In the genomic region with DNA sequence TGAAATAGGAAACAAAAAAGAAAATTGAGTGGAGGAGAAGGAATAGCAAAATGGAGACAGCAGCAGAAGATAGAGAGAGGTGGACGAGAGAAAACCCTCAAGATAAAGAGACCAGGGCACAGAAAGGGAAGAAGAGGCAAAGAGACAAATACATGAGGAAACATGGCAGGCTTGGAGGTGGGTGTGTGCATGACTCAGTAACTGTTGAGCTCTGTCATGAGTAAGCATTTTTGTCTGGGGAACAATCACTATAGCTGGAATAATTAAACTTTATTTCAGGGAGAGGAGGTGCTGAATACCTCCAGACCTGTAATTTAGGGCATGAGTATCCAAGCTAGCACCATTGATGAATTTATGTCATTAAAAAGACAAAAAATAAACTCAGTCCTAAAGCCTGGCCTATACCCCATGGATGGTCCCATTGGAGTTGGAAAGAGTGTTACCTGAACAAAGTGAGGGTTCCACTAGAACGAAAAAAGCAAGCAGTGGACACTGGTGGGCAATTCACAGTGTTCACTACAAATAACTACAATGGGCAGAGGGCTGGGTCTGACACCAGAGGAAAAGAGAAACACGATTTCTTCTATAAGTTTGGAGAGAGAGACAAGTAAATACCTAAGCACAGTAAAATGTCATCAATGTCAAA, we compare ENCODE assay signal across 1 cellular context.
A peak's percentile ranks its signal among the peaks of the same experiment; 100 is the strongest.
TF ChIP-seq lines count a peak whose summit lies in the region.

No MANE protein-coding gene starts in this region.

TF ChIP-seq in K562, 482 proteins besides CTCF, POLR2A, EP300 and RAD21 (continued from another document):
- TF ChIP-seq, protein P1, sequence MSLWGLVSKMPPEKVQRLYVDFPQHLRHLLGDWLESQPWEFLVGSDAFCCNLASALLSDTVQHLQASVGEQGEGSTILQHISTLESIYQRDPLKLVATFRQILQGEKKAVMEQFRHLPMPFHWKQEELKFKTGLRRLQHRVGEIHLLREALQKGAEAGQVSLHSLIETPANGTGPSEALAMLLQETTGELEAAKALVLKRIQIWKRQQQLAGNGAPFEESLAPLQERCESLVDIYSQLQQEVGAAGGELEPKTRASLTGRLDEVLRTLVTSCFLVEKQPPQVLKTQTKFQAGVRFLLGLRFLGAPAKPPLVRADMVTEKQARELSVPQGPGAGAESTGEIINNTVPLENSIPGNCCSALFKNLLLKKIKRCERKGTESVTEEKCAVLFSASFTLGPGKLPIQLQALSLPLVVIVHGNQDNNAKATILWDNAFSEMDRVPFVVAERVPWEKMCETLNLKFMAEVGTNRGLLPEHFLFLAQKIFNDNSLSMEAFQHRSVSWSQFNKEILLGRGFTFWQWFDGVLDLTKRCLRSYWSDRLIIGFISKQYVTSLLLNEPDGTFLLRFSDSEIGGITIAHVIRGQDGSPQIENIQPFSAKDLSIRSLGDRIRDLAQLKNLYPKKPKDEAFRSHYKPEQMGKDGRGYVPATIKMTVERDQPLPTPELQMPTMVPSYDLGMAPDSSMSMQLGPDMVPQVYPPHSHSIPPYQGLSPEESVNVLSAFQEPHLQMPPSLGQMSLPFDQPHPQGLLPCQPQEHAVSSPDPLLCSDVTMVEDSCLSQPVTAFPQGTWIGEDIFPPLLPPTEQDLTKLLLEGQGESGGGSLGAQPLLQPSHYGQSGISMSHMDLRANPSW (CRISPR knock-in tag; IDR thresholded peaks at IDR 0.05): no peak
- TF ChIP-seq ZBTB7A (IDR thresholded peaks at IDR 0.05; ENCODE audit: borderline replicate concordance, control insufficient read depth, low read depth, low read length): no peak
- no peak for TF ChIP-seq TBP (optimal IDR thresholded peaks at IDR 0.05; ENCODE audit: low read depth, low read length)
- TF ChIP-seq, protein P2, sequence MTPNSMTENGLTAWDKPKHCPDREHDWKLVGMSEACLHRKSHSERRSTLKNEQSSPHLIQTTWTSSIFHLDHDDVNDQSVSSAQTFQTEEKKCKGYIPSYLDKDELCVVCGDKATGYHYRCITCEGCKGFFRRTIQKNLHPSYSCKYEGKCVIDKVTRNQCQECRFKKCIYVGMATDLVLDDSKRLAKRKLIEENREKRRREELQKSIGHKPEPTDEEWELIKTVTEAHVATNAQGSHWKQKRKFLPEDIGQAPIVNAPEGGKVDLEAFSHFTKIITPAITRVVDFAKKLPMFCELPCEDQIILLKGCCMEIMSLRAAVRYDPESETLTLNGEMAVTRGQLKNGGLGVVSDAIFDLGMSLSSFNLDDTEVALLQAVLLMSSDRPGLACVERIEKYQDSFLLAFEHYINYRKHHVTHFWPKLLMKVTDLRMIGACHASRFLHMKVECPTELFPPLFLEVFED (CRISPR knock-in tag; conservative IDR thresholded peaks at IDR 0.05): no peak
- TF ChIP-seq ZSCAN29 (IDR thresholded peaks at IDR 0.05): no peak
- TF ChIP-seq, protein P3, sequence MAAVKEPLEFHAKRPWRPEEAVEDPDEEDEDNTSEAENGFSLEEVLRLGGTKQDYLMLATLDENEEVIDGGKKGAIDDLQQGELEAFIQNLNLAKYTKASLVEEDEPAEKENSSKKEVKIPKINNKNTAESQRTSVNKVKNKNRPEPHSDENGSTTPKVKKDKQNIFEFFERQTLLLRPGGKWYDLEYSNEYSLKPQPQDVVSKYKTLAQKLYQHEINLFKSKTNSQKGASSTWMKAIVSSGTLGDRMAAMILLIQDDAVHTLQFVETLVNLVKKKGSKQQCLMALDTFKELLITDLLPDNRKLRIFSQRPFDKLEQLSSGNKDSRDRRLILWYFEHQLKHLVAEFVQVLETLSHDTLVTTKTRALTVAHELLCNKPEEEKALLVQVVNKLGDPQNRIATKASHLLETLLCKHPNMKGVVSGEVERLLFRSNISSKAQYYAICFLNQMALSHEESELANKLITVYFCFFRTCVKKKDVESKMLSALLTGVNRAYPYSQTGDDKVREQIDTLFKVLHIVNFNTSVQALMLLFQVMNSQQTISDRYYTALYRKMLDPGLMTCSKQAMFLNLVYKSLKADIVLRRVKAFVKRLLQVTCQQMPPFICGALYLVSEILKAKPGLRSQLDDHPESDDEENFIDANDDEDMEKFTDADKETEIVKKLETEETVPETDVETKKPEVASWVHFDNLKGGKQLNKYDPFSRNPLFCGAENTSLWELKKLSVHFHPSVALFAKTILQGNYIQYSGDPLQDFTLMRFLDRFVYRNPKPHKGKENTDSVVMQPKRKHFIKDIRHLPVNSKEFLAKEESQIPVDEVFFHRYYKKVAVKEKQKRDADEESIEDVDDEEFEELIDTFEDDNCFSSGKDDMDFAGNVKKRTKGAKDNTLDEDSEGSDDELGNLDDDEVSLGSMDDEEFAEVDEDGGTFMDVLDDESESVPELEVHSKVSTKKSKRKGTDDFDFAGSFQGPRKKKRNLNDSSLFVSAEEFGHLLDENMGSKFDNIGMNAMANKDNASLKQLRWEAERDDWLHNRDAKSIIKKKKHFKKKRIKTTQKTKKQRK (IDR thresholded peaks at IDR 0.05; ENCODE audit: borderline replicate concordance, low read depth, low read length): no peak
- TF ChIP-seq ZNF830 (CRISPR knock-in tag; IDR thresholded peaks at IDR 0.05): no peak
- peak; percentile 86 for TF ChIP-seq ARID1B (IDR thresholded peaks at IDR 0.05)
- TF ChIP-seq RBM34 (IDR thresholded peaks at IDR 0.05; ENCODE audit: borderline replicate concordance, insufficient read depth, low read length): no peak
- TF ChIP-seq ZNF77 (CRISPR knock-in tag; IDR thresholded peaks at IDR 0.05): no peak
- TF ChIP-seq ETV1 (tag; conservative IDR thresholded peaks at IDR 0.05; ENCODE audit: low read depth): no peak
- no peak for TF ChIP-seq DNMT1 (IDR thresholded peaks at IDR 0.05)
- TF ChIP-seq PTRF (tag; IDR thresholded peaks at IDR 0.05): no peak
- TF ChIP-seq FUS (optimal IDR thresholded peaks at IDR 0.05; ENCODE audit: low read depth, low read length): no peak
- no peak for TF ChIP-seq ZNF436 (CRISPR knock-in tag; IDR thresholded peaks at IDR 0.05)
- no peak for TF ChIP-seq ZNF41 (CRISPR knock-in tag; conservative IDR thresholded peaks at IDR 0.05)
- TF ChIP-seq MED1 (CRISPR knock-in tag; IDR thresholded peaks at IDR 0.05; ENCODE audit: borderline replicate concordance): no peak
- TF ChIP-seq MTA1 (IDR thresholded peaks at IDR 0.05; ENCODE audit: borderline replicate concordance): peak; percentile 33; the same call in 1 of the 2 replicates
- no peak for TF ChIP-seq TAL1 (IDR thresholded peaks at IDR 0.05)
- peak; percentile 71 for TF ChIP-seq BRD9 (IDR thresholded peaks at IDR 0.05; ENCODE audit: low read depth, partially characterized antibody)
- TF ChIP-seq ZNF140 (CRISPR knock-in tag; IDR thresholded peaks at IDR 0.05): no peak
- no peak for TF ChIP-seq ZNF184 (CRISPR knock-in tag; IDR thresholded peaks at IDR 0.05)
- peak; percentile 99 for TF ChIP-seq MAFG (tag; conservative IDR thresholded peaks at IDR 0.05)
- TF ChIP-seq, protein P4, sequence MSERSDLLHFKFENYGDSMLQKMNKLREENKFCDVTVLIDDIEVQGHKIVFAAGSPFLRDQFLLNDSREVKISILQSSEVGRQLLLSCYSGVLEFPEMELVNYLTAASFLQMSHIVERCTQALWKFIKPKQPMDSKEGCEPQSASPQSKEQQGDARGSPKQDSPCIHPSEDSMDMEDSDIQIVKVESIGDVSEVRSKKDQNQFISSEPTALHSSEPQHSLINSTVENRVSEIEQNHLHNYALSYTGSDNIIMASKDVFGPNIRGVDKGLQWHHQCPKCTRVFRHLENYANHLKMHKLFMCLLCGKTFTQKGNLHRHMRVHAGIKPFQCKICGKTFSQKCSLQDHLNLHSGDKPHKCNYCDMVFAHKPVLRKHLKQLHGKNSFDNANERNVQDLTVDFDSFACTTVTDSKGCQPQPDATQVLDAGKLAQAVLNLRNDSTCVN (CRISPR knock-in tag; IDR thresholded peaks at IDR 0.05): no peak
- no peak for TF ChIP-seq SIRT6 (IDR thresholded peaks at IDR 0.05; ENCODE audit: low read depth, low read length)
- TF ChIP-seq, protein P5, sequence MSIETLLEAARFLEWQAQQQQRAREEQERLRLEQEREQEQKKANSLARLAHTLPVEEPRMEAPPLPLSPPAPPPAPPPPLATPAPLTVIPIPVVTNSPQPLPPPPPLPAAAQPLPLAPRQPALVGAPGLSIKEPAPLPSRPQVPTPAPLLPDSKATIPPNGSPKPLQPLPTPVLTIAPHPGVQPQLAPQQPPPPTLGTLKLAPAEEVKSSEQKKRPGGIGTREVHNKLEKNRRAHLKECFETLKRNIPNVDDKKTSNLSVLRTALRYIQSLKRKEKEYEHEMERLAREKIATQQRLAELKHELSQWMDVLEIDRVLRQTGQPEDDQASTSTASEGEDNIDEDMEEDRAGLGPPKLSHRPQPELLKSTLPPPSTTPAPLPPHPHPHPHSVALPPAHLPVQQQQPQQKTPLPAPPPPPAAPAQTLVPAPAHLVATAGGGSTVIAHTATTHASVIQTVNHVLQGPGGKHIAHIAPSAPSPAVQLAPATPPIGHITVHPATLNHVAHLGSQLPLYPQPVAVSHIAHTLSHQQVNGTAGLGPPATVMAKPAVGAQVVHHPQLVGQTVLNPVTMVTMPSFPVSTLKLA (conservative IDR thresholded peaks at IDR 0.05): peak; percentile 55 to 70; a peak in 3 of 4 replicates
- TF ChIP-seq ZNF764 (CRISPR knock-in tag; IDR thresholded peaks at IDR 0.05; ENCODE audit: low read depth): no peak
